10 cellular contexts compared by ENCODE assay signal in genomic region chr17:63436523-63437110, GRCh38. TPM values are rescaled to one million over a fixed set of nuclear protein-coding genes. Genes with fewer than 3 reads are reported as not detected.
DNase-seq lines count a peak whose midpoint lies in the region; ATAC-seq and TF ChIP-seq lines count a peak whose summit lies in the region.
"Had no signal": no experiment of that assay in that cellular context is flagged by ENCODE, and none has a peak within 500 bp of the region (broad histone marks: within the 10 kb centered on the region; RNA-seq: fewer than 3 reads in every experiment).

No MANE protein-coding gene starts in this region.

- H3K4me3 Mint-ChIP-seq in WTC11 = no peak overlapping the region
- H3K4me3 Mint-ChIP-seq in naive thymus-derived CD4-positive, alpha-beta T cell = no peak overlapping the region
- no peak overlapping the region for H3K4me3 Mint-ChIP-seq in naive thymus-derived CD8-positive, alpha-beta T cell
- H3K4me3 Mint-ChIP-seq: stimulated activated naive CD8-positive, alpha-beta T cell treated with anti-CD3 and anti-CD28 coated beads, Interleukin-15, amount 100 ng/mL, for 72 hours had no signal

- no peaks in the 10 kb centered on the region for H3K9me3 Mint-ChIP-seq in WTC11
- peaks cover 0 to 2% (median 0%) of the 10 kb centered on the region in 11 donors for H3K9me3 Mint-ChIP-seq in naive thymus-derived CD4-positive, alpha-beta T cell
- no peaks in the 10 kb centered on the region for H3K9me3 Mint-ChIP-seq in naive thymus-derived CD8-positive, alpha-beta T cell
- H3K9me3 Mint-ChIP-seq: stimulated activated naive CD8-positive, alpha-beta T cell treated with anti-CD3 and anti-CD28 coated beads, Interleukin-15, amount 100 ng/mL, for 72 hours had no signal

- peaks cover 89% of the 10 kb centered on the region for H3K4me1 ChIP-seq in lower lobe of right lung
- peaks cover 19 to 27% of the 10 kb centered on the region in 2 donors for H3K4me1 ChIP-seq in naive thymus-derived CD4-positive, alpha-beta T cell (ENCODE audit: control insufficient read depth in 2 of 2, insufficient read depth in 2 of 2, low read length in 2 of 2)

- H3K36me3 Mint-ChIP-seq in WTC11 = peaks cover 8% of the 10 kb centered on the region
- H3K36me3 Mint-ChIP-seq in naive thymus-derived CD4-positive, alpha-beta T cell = peaks cover 0 to 4% (median 0%) of the 10 kb centered on the region in 5 donors
- no peaks in the 10 kb centered on the region for H3K36me3 Mint-ChIP-seq in naive thymus-derived CD8-positive, alpha-beta T cell

- peak; percentile 82 for DNase-seq in H7
- DNase-seq in WTC11 (ENCODE audit: low spot score) = peak; percentile 60
- no peak for DNase-seq in lower lobe of right lung
- no peak for DNase-seq in naive thymus-derived CD4-positive, alpha-beta T cell
- no peak for DNase-seq in naive thymus-derived CD8-positive, alpha-beta T cell
- DNase-seq in NCI-H2107 (lab: John Stamatoyannopoulos, UW) = no peak
- DNase-seq: stimulated activated naive CD8-positive, alpha-beta T cell treated with anti-CD3 and anti-CD28 coated beads, Interleukin-15, amount 100 ng/mL, for 72 hours had no signal

- CTCF ChIA-PET in WTC11 (lab: Charles Lee) = interaction anchor here (0.6 to 15.9 kb wide), 36 partner anchors 8 to 274 kb away, joined by 3 to 298 read pairs (median 6); partner anchors contain the start of genes ACE, CYB561 and KCNH6
- CTCF ChIA-PET in naive thymus-derived CD4-positive, alpha-beta T cell (lab: Charles Lee) = interaction anchor here (0.6 to 1.7 kb wide), 2 partner anchors 11 to 176 kb away, joined by 3 to 5 read pairs; no protein-coding TSS in a partner anchor

- POLR2A ChIA-PET in WTC11 (lab: Charles Lee) = interaction anchor here (0.6 to 1.0 kb wide), 4 partner anchors 42 to 355 kb away, joined by 4 to 6 read pairs (median 4); no protein-coding TSS in a partner anchor
- POLR2A ChIA-PET in naive thymus-derived CD4-positive, alpha-beta T cell (lab: Charles Lee) = no interaction called here
- POLR2A ChIA-PET in naive thymus-derived CD8-positive, alpha-beta T cell (lab: Charles Lee) = interaction anchor here (0.5 to 0.9 kb wide), 2 partner anchors 10 to 175 kb away, joined by 3 to 4 read pairs; no protein-coding TSS in a partner anchor

- intact Hi-C loops in lower lobe of right lung (cut with DNase I) = no loop called here
- intact Hi-C loops in naive thymus-derived CD4-positive, alpha-beta T cell (cut with micrococcal nuclease) = no loop called here

- H3K27me3 Mint-ChIP-seq in WTC11 (ENCODE audit: low read depth) = no peaks in the 10 kb centered on the region
- no peaks in the 10 kb centered on the region for H3K27me3 Mint-ChIP-seq in naive thymus-derived CD4-positive, alpha-beta T cell
- H3K27me3 Mint-ChIP-seq in naive thymus-derived CD8-positive, alpha-beta T cell = peaks cover 0 to 2% (median 0%) of the 10 kb centered on the region in 5 donors

- peaks cover 33% of the 10 kb centered on the region for H3K4me1 Mint-ChIP-seq in WTC11
- H3K4me1 Mint-ChIP-seq in naive thymus-derived CD4-positive, alpha-beta T cell = peaks cover 21 to 64% (median 29%) of the 10 kb centered on the region in 7 donors
- peaks cover 20 to 52% (median 45%) of the 10 kb centered on the region in 4 donors for H3K4me1 Mint-ChIP-seq in naive thymus-derived CD8-positive, alpha-beta T cell

- H3K27me3 ChIP-seq in H7 (ENCODE audit: control insufficient read depth, insufficient read depth, low read length) = no peaks in the 10 kb centered on the region
- H3K27me3 ChIP-seq in lower lobe of right lung (ENCODE audit: low read depth) = no peaks in the 10 kb centered on the region
- H3K27me3 ChIP-seq in naive thymus-derived CD4-positive, alpha-beta T cell (ENCODE audit: control insufficient read depth in 2 of 2, insufficient read depth in 2 of 2, low read length in 2 of 2) = no peaks in the 10 kb centered on the region

- ATAC-seq in WTC11 = peak; percentile 30
- no peak for ATAC-seq in lower lobe of right lung
- no peak for ATAC-seq in naive thymus-derived CD4-positive, alpha-beta T cell
- ATAC-seq in naive thymus-derived CD8-positive, alpha-beta T cell = no peak
- no peak for ATAC-seq in HG02678 (IDR thresholded peaks at IDR 0.05; ENCODE audit: unreplicated experiment)
- ATAC-seq: stimulated activated naive CD8-positive, alpha-beta T cell treated with anti-CD3 and anti-CD28 coated beads, Interleukin-15, amount 100 ng/mL, for 72 hours had no signal

- H3K4me3 ChIP-seq in H7 (ENCODE audit: insufficient read depth, low read depth, low read length) = no peak overlapping the region
- H3K4me3 ChIP-seq in lower lobe of right lung = no peak overlapping the region
- no peak overlapping the region for H3K4me3 ChIP-seq in naive thymus-derived CD4-positive, alpha-beta T cell (ENCODE audit: low read length)
- H3K4me3 ChIP-seq: SK-N-MC had no signal

- H3K27ac ChIP-seq in C4-2B = peak overlapping the region; percentile 92
- H3K27ac ChIP-seq in lower lobe of right lung = no peak overlapping the region
- no peak overlapping the region for H3K27ac ChIP-seq in naive thymus-derived CD4-positive, alpha-beta T cell (ENCODE audit: low read depth, low read length)
- H3K27ac ChIP-seq: SK-N-MC had no signal

- no peak; the same call in 1 of the 2 replicates for TF ChIP-seq CTCF in C4-2B (conservative IDR thresholded peaks at IDR 0.05)
- no peak for TF ChIP-seq CTCF in WTC11 (IDR thresholded peaks at IDR 0.05)
- TF ChIP-seq CTCF in lower lobe of right lung (IDR thresholded peaks at IDR 0.05) = peak; percentile 8

- H3K9me3 ChIP-seq in lower lobe of right lung = no peaks in the 10 kb centered on the region
- H3K9me3 ChIP-seq in naive thymus-derived CD4-positive, alpha-beta T cell (ENCODE audit: control insufficient read depth in 2 of 3, low read length in 3 of 3) = no peaks in the 10 kb centered on the region

- H3K27ac Mint-ChIP-seq in WTC11 = no peak overlapping the region
- peak overlapping the region in 1 of 9 donors; percentile 34 for H3K27ac Mint-ChIP-seq in naive thymus-derived CD4-positive, alpha-beta T cell
- peak overlapping the region in 3 of 10 donors; percentile 31 to 66 (median 49) for H3K27ac Mint-ChIP-seq in naive thymus-derived CD8-positive, alpha-beta T cell
- H3K27ac Mint-ChIP-seq: stimulated activated naive CD8-positive, alpha-beta T cell treated with anti-CD3 and anti-CD28 coated beads, Interleukin-15, amount 100 ng/mL, for 72 hours had no signal

- H3K36me3 ChIP-seq in H7 (replicated peaks; ENCODE audit: control insufficient read depth, insufficient read depth, low read length) (no peaks in the 10 kb centered on the region; the same call in 1 of the 2 replicates), lower lobe of right lung (peaks cover 7% of the 10 kb centered on the region)
- no peaks in the 10 kb centered on the region for H3K36me3 ChIP-seq in naive thymus-derived CD4-positive, alpha-beta T cell (ENCODE audit: control insufficient read depth in 2 of 3, insufficient read depth in 3 of 3, low read length in 3 of 3)

TF ChIP-seq in WTC11, 78 proteins besides CTCF, POLR2A, EP300 and RAD21 (continues in another document):
- TF ChIP-seq MYBL2 (CRISPR knock-in tag; IDR thresholded peaks at IDR 0.05) = no peak
- 0 out of 2 replicates have a peak, but pooled peaks have one; percentile 31 for TF ChIP-seq TP53 (CRISPR knock-in tag; IDR thresholded peaks at IDR 0.05)
- no peak for TF ChIP-seq ZNF532 (CRISPR knock-in tag; IDR thresholded peaks at IDR 0.05; ENCODE audit: borderline replicate concordance)
- TF ChIP-seq ZBTB21 (CRISPR knock-in tag; IDR thresholded peaks at IDR 0.05; ENCODE audit: borderline replicate concordance) = 0 out of 2 replicates have a peak, but pooled peaks have one; percentile 25

RNA-seq across cellular contexts. Expression of gene CYB561, which starts 9.5 kb away (rescaled TPM):
- total RNA-seq in H7 (2014; rRNA removed; shearing (Covaris generic)) = 29.1 and 34.5 TPM in 2 replicates
- 27.0 to 35.1 TPM (median 28.7 TPM) in 3 replicates for total RNA-seq in WTC11 (2021)
- 49.9 TPM for total RNA-seq in lower lobe of right lung
- 10 to 100 TPM in 3 of 5 experiments, 1 to 10 TPM in 2; 5.0 to 20.4 (median 11.0) TPM for total RNA-seq in naive thymus-derived CD4-positive, alpha-beta T cell
- polyA plus RNA-seq in naive thymus-derived CD4-positive, alpha-beta T cell = 1 to 10 TPM; 1.9 to 3.0 TPM
- total RNA-seq in naive thymus-derived CD8-positive, alpha-beta T cell = 1 to 10 TPM; 6.0 to 6.3 TPM
- 10 to 100 TPM in 1 of 3 donors, 1 to 10 TPM in 2; 1.2 to 10.3 (median 3.0) TPM for polyA plus RNA-seq in naive thymus-derived CD8-positive, alpha-beta T cell

RNA-seq across cellular contexts. Expression of gene ACE, which starts 40.2 kb away (rescaled TPM):
- total RNA-seq in H7 (2014; rRNA removed; shearing (Covaris generic)) = 4.6 and 7.6 TPM in 2 replicates
- total RNA-seq in WTC11 (2021) = 7.0 to 8.1 TPM (median 7.8 TPM) in 3 replicates
- 90.7 TPM for total RNA-seq in lower lobe of right lung
- 10 to 100 TPM in 1 of 5 experiments, 1 to 10 TPM in 2, under 1 TPM in 2; 0.73 to 14.4 (median 2.3) TPM for total RNA-seq in naive thymus-derived CD4-positive, alpha-beta T cell
- not detected for polyA plus RNA-seq in naive thymus-derived CD4-positive, alpha-beta T cell
- total RNA-seq in naive thymus-derived CD8-positive, alpha-beta T cell = 1 to 10 TPM; 1.2 to 1.9 TPM
- polyA plus RNA-seq in naive thymus-derived CD8-positive, alpha-beta T cell = under 1 TPM in 1 of 3 donors, not detected in 2; 0.15 TPM

Comparison
In these comparisons a context has a peak if more than half of its experiments do, and no peak if none do; other contexts are left out.
1. DNase-seq: peak in H7 (single experiment) and WTC11 (single experiment); none in lower lobe of right lung (single experiment), naive thymus-derived CD4-positive, alpha-beta T cell (0 of 9), naive thymus-derived CD8-positive, alpha-beta T cell (0 of 10) and NCI-H2107 (single experiment).